In the genomic region with DNA sequence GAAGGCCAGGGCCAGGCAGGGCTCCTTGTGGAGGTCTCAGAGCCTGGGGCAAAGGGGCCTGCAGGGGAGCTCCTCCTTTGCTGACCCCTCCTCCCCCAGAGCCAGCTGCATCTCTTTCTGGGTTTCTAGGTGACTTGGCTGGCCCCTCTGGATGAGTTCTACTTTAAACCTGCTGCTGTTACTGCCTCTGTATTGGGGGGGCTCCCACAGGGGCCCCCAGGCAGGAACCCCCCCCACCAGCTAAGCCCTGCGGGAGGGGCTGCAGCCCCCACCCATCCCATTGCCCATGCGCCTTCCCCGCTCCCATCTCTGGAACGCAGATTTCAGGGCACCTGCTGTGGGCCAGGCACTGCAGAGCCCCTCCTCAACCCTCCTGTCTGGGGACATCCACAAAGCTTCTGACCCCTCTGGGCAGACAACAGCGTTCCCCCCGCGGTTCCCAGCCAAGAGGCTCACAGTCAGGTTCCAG, we compare ENCODE assay signal across 1 cellular context.
TF ChIP-seq lines count a peak whose summit lies in the region.

No MANE protein-coding gene starts in this region.

TF ChIP-seq in endothelial cell of umbilical vein, 7 proteins besides CTCF, POLR2A, EP300 and RAD21:
- no peak for TF ChIP-seq JUN (IDR thresholded peaks at IDR 0.05; ENCODE audit: borderline replicate concordance, insufficient read depth, insufficient read length, low read depth)
- TF ChIP-seq POLR2AphosphoS5 (IDR thresholded peaks at IDR 0.05; ENCODE audit: insufficient read depth, low read depth, low read length) = no peak
- TF ChIP-seq, protein P1, sequence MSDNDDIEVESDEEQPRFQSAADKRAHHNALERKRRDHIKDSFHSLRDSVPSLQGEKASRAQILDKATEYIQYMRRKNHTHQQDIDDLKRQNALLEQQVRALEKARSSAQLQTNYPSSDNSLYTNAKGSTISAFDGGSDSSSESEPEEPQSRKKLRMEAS (IDR thresholded peaks at IDR 0.05; ENCODE audit: insufficient read depth, insufficient read length) = no peak
- no peak for TF ChIP-seq GATA2 (IDR thresholded peaks at IDR 0.05; ENCODE audit: insufficient read depth, insufficient read length, low read depth, low read length)
- TF ChIP-seq MYC (IDR thresholded peaks at IDR 0.05; ENCODE audit: low read depth, low read length) = no peak
- TF ChIP-seq FOS (IDR thresholded peaks at IDR 0.05; ENCODE audit: borderline replicate concordance, insufficient read depth, low read length) = no peak
- TF ChIP-seq EZH2 (IDR thresholded peaks at IDR 0.05; ENCODE audit: borderline replicate concordance, low read depth, low read length, severe bottlenecking) = no peak
